35 cellular contexts compared by ENCODE assay signal in genomic region chr19:33714149-33714548, GRCh38.
"Had no signal": no experiment of that assay in that cellular context is flagged by ENCODE, and none has a peak within 500 bp of the region (broad histone marks: within the 10 kb centered on the region; RNA-seq: fewer than 3 reads in every experiment).

No MANE protein-coding gene starts in this region.

- H3K9me3 ChIP-seq: MG63 had no signal

- DNase-seq: Karpas-422, Kasumi-1, MG63, MM.1S, MV-4-11, NCI-H1048, NCI-H1092, NCI-H1092 treated with DMSO at 0.1 percent for 48 hours, NCI-H1105, NCI-H1105 treated with DMSO at 0.1 percent for 48 hours, NCI-H1417, NCI-H1417 treated with DMSO at 0.1 percent for 48 hours, NCI-H1436, NCI-H1436 treated with DMSO at 0.1 percent for 48 hours, NCI-H146, NCI-H1694, NCI-H1694 treated with DMSO at 0.1 percent for 48 hours, NCI-H187, NCI-H187 treated with DMSO at 0.1 percent for 48 hours, NCI-H1930, NCI-H2029, NCI-H2029 treated with DMSO at 0.1 percent for 48 hours, NCI-H2081, NCI-H2081 treated with DMSO at 0.1 percent for 48 hours, NCI-H2107, NCI-H2171, NCI-H2171 treated with DMSO at 0.1 percent for 48 hours, NCI-H2227 treated with DMSO at 0.1 percent for 48 hours, NCI-H226, NCI-H345, NCI-H446, NCI-H446 treated with DMSO at 0.1 percent for 48 hours, NCI-H510A, NCI-H510A treated with DMSO at 0.1 percent for 48 hours, NCI-H524 had no signal

- H3K36me3 ChIP-seq: MG63 had no signal

- H3K4me3 ChIP-seq: MG63 had no signal
